8 cellular contexts compared by ENCODE assay signal in genomic region chr2:233251306-233252116, GRCh38.
DNase-seq lines count a peak whose midpoint lies in the region; ATAC-seq lines count a peak whose summit lies in the region.

Gene ATG16L1, plus strand, starts transcription at chr2:233251673. Its CDS starts 155 bp downstream, at chr2:233251828.

- ATAC-seq in GM19025 (IDR thresholded peaks at IDR 0.05; ENCODE audit: low read depth, unreplicated experiment) = peak; percentile 93
- peak; percentile 95 for ATAC-seq in HG03342 (IDR thresholded peaks at IDR 0.05; ENCODE audit: unreplicated experiment)

- peak; percentile 100 for DNase-seq in AG20443 (ENCODE audit: low spot score)
- DNase-seq in NCI-H345 treated with DMSO at 0.1 percent for 48 hours (lab: John Stamatoyannopoulos, UW; ENCODE audit: unreplicated experiment) = peak; percentile 90
- peak; percentile 80 to 94 (median 89) for DNase-seq in activated CD4-positive, CD25-positive, alpha-beta regulatory T cell (lab: John Stamatoyannopoulos, UW)
- DNase-seq in central memory CD4-positive, alpha-beta T cell = peak; percentile 95
- DNase-seq in inferior parietal cortex (ENCODE audit: extremely low spot score) = peak; percentile 95
- DNase-seq in stimulated activated CD4-positive, alpha-beta T cell treated with anti-CD3 and anti-CD28 coated beads, Interleukin-12 subunit alpha, Interleukin-12 subunit beta, amount 100 ng/mL, for 24 hours (ENCODE audit: low read depth in 2 of 2) = peak; percentile 90 to 93

Comparison
In these comparisons a context has a peak if more than half of its experiments do, and no peak if none do; other contexts are left out.
1. Peak in every context shown above with its lines: DNase-seq and ATAC-seq.